ENCODE assay signal across 1 cellular context in the genomic region with DNA sequence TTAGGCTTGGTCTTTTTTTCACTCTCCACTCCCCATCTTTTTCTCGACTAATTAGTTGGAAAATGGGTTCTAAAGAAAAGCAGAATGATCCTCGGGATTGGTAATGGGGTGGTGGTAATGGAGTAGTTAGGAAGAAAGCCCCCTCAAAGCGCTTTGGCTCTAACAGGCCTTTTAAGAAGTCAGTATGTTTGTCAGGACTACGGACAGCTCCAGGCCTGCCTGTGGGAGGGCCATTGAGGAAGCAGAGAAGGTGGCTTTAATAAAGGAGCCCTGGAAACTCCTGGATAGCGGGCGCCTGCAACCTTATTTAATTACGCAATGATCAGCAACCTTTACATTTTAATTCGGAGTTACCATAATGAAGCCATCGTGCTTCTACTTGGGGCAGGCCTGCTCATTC.
TF ChIP-seq lines count a peak whose summit lies in the region.

No MANE protein-coding gene starts in this region.

TF ChIP-seq in A549, 52 proteins besides CTCF, POLR2A, EP300 and RAD21 (continued from another document):
- no peak for TF ChIP-seq HMGXB4 (CRISPR knock-in tag; IDR thresholded peaks at IDR 0.05; ENCODE audit: borderline replicate concordance)
- TF ChIP-seq MYC (IDR thresholded peaks at IDR 0.05; ENCODE audit: borderline replicate concordance, low read length), result no peak
